In the genomic region with DNA sequence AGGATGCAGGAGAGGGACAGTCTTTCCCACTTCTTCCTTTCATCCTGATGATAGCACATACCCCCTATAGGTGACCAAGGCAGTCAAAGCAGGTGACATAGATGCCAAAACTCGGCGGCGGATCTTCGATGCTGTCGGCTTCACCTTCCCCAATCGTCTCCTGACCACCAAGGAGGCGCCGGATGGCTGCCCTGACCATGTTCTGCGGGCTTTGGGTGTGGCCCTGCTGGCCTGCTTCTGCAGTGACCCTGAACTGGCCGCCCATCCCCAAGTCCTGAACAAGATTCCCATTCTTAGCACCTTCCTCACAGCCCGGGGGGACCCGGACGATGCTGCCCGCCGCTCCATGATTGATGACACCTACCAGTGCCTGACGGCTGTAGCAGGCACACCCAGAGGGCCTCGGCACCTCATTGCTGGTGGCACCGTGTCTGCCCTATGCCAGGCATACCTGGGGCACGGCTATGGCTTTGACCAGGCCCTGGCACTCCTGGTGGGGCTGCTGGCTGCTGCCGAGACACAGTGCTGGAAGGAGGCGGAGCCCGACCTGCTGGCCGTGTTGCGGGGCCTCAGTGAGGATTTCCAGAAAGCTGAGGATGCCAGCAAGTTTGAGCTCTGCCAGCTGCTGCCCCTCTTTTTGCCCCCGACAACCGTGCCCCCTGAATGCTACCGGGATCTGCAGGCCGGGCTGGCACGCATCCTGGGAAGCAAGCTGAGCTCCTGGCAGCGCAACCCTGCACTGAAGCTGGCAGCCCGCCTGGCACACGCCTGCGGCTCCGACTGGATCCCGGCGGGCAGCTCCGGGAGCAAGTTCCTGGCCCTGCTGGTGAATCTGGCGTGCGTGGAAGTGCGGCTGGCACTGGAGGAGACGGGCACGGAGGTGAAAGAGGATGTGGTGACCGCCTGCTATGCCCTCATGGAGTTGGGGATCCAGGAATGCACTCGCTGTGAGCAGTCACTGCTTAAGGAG, we compare ENCODE assay signal across 11 cellular contexts. TPM values are rescaled to one million over a fixed set of nuclear protein-coding genes. Genes with fewer than 3 reads are reported as not detected.
A peak's percentile ranks its signal among the peaks of the same experiment; 100 is the strongest.
DNase-seq lines count a peak whose midpoint lies in the region; ATAC-seq and TF ChIP-seq lines count a peak whose summit lies in the region.
"Had no signal": no experiment of that assay in that cellular context is flagged by ENCODE, and none has a peak within 500 bp of the region (broad histone marks: within the 10 kb centered on the region; RNA-seq: fewer than 3 reads in every experiment).

No MANE protein-coding gene starts in this region.

- no peaks in the 10 kb centered on the region for H3K9me2 ChIP-seq in PC-3 (replicated peaks; ENCODE audit: low read length)

- H3F3A ChIP-seq in PC-3 (ENCODE audit: low read length, unreplicated experiment) = peaks cover 10% of the 10 kb centered on the region

- H3K36me3 ChIP-seq in PC-3 (ENCODE audit: low read depth, low read length) = peaks cover 5% of the 10 kb centered on the region; the same call in 1 of the 2 replicates
- H3K36me3 ChIP-seq in Peyer's patch = no peaks in the 10 kb centered on the region

- H3K9ac ChIP-seq in PC-3 (ENCODE audit: low read length) = no peak overlapping the region

- ATAC-seq in stimulated activated effector memory CD8-positive, alpha-beta T cell treated with anti-CD3 and anti-CD28 coated beads, Interleukin-12 subunit alpha, Interleukin-12 subunit beta, amount 100 ng/mL, for 72 hours = no peak
- ATAC-seq in PC-3 = no peak
- ATAC-seq: activated naive CD8-positive, alpha-beta T cell treated with anti-CD3 and anti-CD28 coated beads, Interleukin-2, amount 50 U/mL, for 24 hours had no signal

- no peak overlapping the region for H2AFZ ChIP-seq in PC-3 (ENCODE audit: low read length)

- peaks cover 17% of the 10 kb centered on the region for H3K4me1 ChIP-seq in PC-3 (ENCODE audit: insufficient read depth, low read length)
- H3K4me1 ChIP-seq in Peyer's patch = peaks cover 4 to 29% (median 6%) of the 10 kb centered on the region in 4 donors

- no peaks in the 10 kb centered on the region for H3K9me3 Mint-ChIP-seq in stimulated activated effector memory CD8-positive, alpha-beta T cell treated with anti-CD3 and anti-CD28 coated beads, Interleukin-12 subunit alpha, Interleukin-12 subunit beta, amount 100 ng/mL, for 72 hours
- H3K9me3 Mint-ChIP-seq: activated naive CD8-positive, alpha-beta T cell treated with anti-CD3 and anti-CD28 coated beads, Interleukin-2, amount 50 U/mL, for 24 hours; type B pancreatic cell had no signal

- H3K27ac ChIP-seq in layer of hippocampus (ENCODE audit: low read depth, low read length) (peak overlapping the region; percentile 49), PC-3 (ENCODE audit: low read length) (no peak overlapping the region), Peyer's patch (no peak overlapping the region)

- no peaks in the 10 kb centered on the region for H4K20me1 ChIP-seq in PC-3 (ENCODE audit: low read length)

- intact Hi-C loops in PC-3 (cut with micrococcal nuclease) = no loop called here

- no peaks in the 10 kb centered on the region for H3K27me3 ChIP-seq in layer of hippocampus (ENCODE audit: control insufficient read depth, insufficient read depth, low read length)
- no peaks in the 10 kb centered on the region for H3K27me3 ChIP-seq in PC-3 (ENCODE audit: low read length)
- H3K27me3 ChIP-seq in Peyer's patch = no peaks in the 10 kb centered on the region

- no TSS peak for BruUV-seq in PC-3 (replicated peaks; lab: Mats Ljungman, UMichigan)

- no peak overlapping the region for H3K4me2 ChIP-seq in PC-3 (ENCODE audit: low read length)

- CTCF ChIA-PET in PC-3 (lab: Charles Lee) = interaction anchor here (0.7 to 0.8 kb wide), 2 partner anchors 65 to 108 kb away, joined by 3 read pairs; no protein-coding TSS in a partner anchor

- TF ChIP-seq POLR2A in Peyer's patch (IDR thresholded peaks at IDR 0.05) = no peak

- TF ChIP-seq CTCF in PC-3 (conservative IDR thresholded peaks at IDR 0.05; ENCODE audit: low read depth, low read length) = no peak
- TF ChIP-seq CTCF in Peyer's patch (IDR thresholded peaks at IDR 0.05) = no peak

- H3K4me3 Mint-ChIP-seq in stimulated activated effector memory CD8-positive, alpha-beta T cell treated with anti-CD3 and anti-CD28 coated beads, Interleukin-12 subunit alpha, Interleukin-12 subunit beta, amount 100 ng/mL, for 72 hours = no peak overlapping the region

- peak; percentile 28 for DNase-seq in NCI-H1105 treated with DMSO at 0.1 percent for 48 hours (lab: John Stamatoyannopoulos, UW)
- DNase-seq in astrocyte of the hippocampus (ENCODE audit: low read depth, low spot score) = peak; percentile 77
- no peak for DNase-seq in stimulated activated effector memory CD8-positive, alpha-beta T cell treated with anti-CD3 and anti-CD28 coated beads, Interleukin-12 subunit alpha, Interleukin-12 subunit beta, amount 100 ng/mL, for 72 hours (ENCODE audit: low spot score in 2 of 2)
- no peak for DNase-seq in PC-3
- no peak for DNase-seq in NCI-H82 (lab: John Stamatoyannopoulos, UW)
- DNase-seq in Peyer's patch = no peak
- DNase-seq in UCSD-AML1 (lab: John Stamatoyannopoulos, UW; ENCODE audit: unreplicated experiment) = no peak
- DNase-seq: activated naive CD8-positive, alpha-beta T cell treated with anti-CD3 and anti-CD28 coated beads, Interleukin-2, amount 50 U/mL, for 24 hours; GDM1 had no signal

- peaks cover 71% of the 10 kb centered on the region for H3K4me1 Mint-ChIP-seq in stimulated activated effector memory CD8-positive, alpha-beta T cell treated with anti-CD3 and anti-CD28 coated beads, Interleukin-12 subunit alpha, Interleukin-12 subunit beta, amount 100 ng/mL, for 72 hours

- POLR2A ChIA-PET in PC-3 (lab: Charles Lee; ENCODE audit: unreplicated experiment) = no interaction called here

- H3K4me3 ChIP-seq in PC-3 (ENCODE audit: low read length) = no peak overlapping the region
- no peak overlapping the region for H3K4me3 ChIP-seq in Peyer's patch

- H3K79me2 ChIP-seq in PC-3 (ENCODE audit: low read length) = peaks cover 28% of the 10 kb centered on the region

- H3K27ac Mint-ChIP-seq in stimulated activated effector memory CD8-positive, alpha-beta T cell treated with anti-CD3 and anti-CD28 coated beads, Interleukin-12 subunit alpha, Interleukin-12 subunit beta, amount 100 ng/mL, for 72 hours = peak overlapping the region; percentile 26

- H3K9me3 ChIP-seq in PC-3 (ENCODE audit: low read length) (no peaks in the 10 kb centered on the region), Peyer's patch (no peaks in the 10 kb centered on the region)

- H3K36me3 Mint-ChIP-seq in stimulated activated effector memory CD8-positive, alpha-beta T cell treated with anti-CD3 and anti-CD28 coated beads, Interleukin-12 subunit alpha, Interleukin-12 subunit beta, amount 100 ng/mL, for 72 hours = peaks cover 58% of the 10 kb centered on the region

RNA-seq across cellular contexts. Expression of gene NCDN, which starts 2.9 kb away (rescaled TPM):
- total RNA-seq in PC-3 (2014; rRNA removed) = 25.2 and 30.2 TPM in 2 replicates
- total RNA-seq in Peyer's patch = 10 to 100 TPM in 3 of 4 donors, 1 to 10 TPM in 1; 6.3 to 15.3 (median 13.2) TPM

RNA-seq across cellular contexts. Expression of gene KIAA0319L, which starts 3.3 kb away (rescaled TPM):
- 20.9 and 26.7 TPM in 2 replicates for total RNA-seq in PC-3 (2014; rRNA removed)
- total RNA-seq in Peyer's patch = 100 to 1,000 TPM in 3 of 4 donors, 10 to 100 TPM in 1; 88.3 to 143 (median 129) TPM

RNA-seq across cellular contexts. Expression of gene TFAP2E, which starts 12.6 kb away (rescaled TPM):
- total RNA-seq in PC-3 (2014; rRNA removed) (0.26 and 1.4 TPM in 2 replicates), Peyer's patch (1 to 10 TPM in 1 of 4 donors, not detected in 3; 1.4 TPM)

Comparison
In these comparisons a context has a peak if more than half of its experiments do, and no peak if none do; other contexts are left out.
1. DNase-seq: peak in NCI-H1105 treated with DMSO at 0.1 percent for 48 hours (single experiment) and astrocyte of the hippocampus (single experiment); none in stimulated activated effector memory CD8-positive, alpha-beta T cell treated with anti-CD3 and anti-CD28 coated beads, Interleukin-12 subunit alpha, Interleukin-12 subunit beta, amount 100 ng/mL, for 72 hours (0 of 2), PC-3 (single experiment), NCI-H82 (single experiment), Peyer's patch (0 of 3) and UCSD-AML1 (single experiment).